ENCODE assay signal across 14 cellular contexts in genomic region chr17:38844261-38844757, GRCh38. TPM values are rescaled to one million over a fixed set of nuclear protein-coding genes. Genes with fewer than 3 reads are reported as not detected.
A peak's percentile ranks its signal among the peaks of the same experiment; 100 is the strongest.
DNase-seq lines count a peak whose midpoint lies in the region; ATAC-seq and TF ChIP-seq lines count a peak whose summit lies in the region.
"Had no signal": no experiment of that assay in that cellular context is flagged by ENCODE, and none has a peak within 500 bp of the region (broad histone marks: within the 10 kb centered on the region; RNA-seq: fewer than 3 reads in every experiment).

No MANE protein-coding gene starts in this region.

- intact Hi-C loops in stomach (cut with DNase I; ENCODE audit: low total_unique reads) = no loop called here

- TF ChIP-seq CTCF in stomach (IDR thresholded peaks at IDR 0.05) = no peak

- peaks cover 0 to 7% (median 3%) of the 10 kb centered on the region in 4 donors for H3K4me1 ChIP-seq in stomach

- H3K27me3 Mint-ChIP-seq in activated T-cell treated with anti-CD3 and anti-CD28 coated beads, Interleukin-2, amount 50 U/mL, for 24 hours = no peaks in the 10 kb centered on the region
- H3K27me3 Mint-ChIP-seq: memory B cell had no signal

- TF ChIP-seq EP300 in stomach (IDR thresholded peaks at IDR 0.05) = no peak

- 56 to 76% (median 74%) methylated on average over 13 of the region's 13 CpGs for WGBS in stomach, 5 donors

- no peak for TF ChIP-seq POLR2A in stomach (IDR thresholded peaks at IDR 0.05)

- ATAC-seq in esophagus mucosa = peak; percentile 53
- ATAC-seq: stimulated activated naive CD8-positive, alpha-beta T cell treated with anti-CD3 and anti-CD28 coated beads, Interleukin-15, Interleukin-2, amounts not matched to agents 100 U/mL and 50 U/mL, for 24 hours had no signal

- H3K36me3 Mint-ChIP-seq in activated T-cell treated with anti-CD3 and anti-CD28 coated beads, Interleukin-2, amount 50 U/mL, for 24 hours (ENCODE audit: low read depth) = peaks cover 27% of the 10 kb centered on the region

- no peak for DNase-seq in activated T-cell treated with anti-CD3 and anti-CD28 coated beads, Interleukin-2, amount 50 U/mL, for 24 hours
- DNase-seq in activated T-cell treated with anti-CD3 and anti-CD28 coated beads for 4 hours = no peak
- peak; percentile 27 for DNase-seq in NCI-H774 (lab: John Stamatoyannopoulos, UW)
- peak; percentile 35 for DNase-seq in stomach
- DNase-seq in AG08396 (ENCODE audit: low spot score) = no peak
- DNase-seq in NK-92 treated with Interleukin-12 subunit alpha and Interleukin-12 subunit beta, amount 100 ng/mL, for 24 hours (lab: John Stamatoyannopoulos, UW) = no peak
- no peak for DNase-seq in KG1 (lab: John Stamatoyannopoulos, UW)
- DNase-seq: brain microvascular endothelial cell; KBM-7; NCI-H526; stimulated activated CD4-positive, alpha-beta T cell treated with anti-CD3 and anti-CD28 coated beads, Interleukin-2, amount 100 ng/mL, for 48 hours; stimulated activated naive CD8-positive, alpha-beta T cell treated with anti-CD3 and anti-CD28 coated beads, Interleukin-15, Interleukin-2, amounts not matched to agents 100 U/mL and 50 U/mL, for 24 hours had no signal

- no peak overlapping the region for H3K4me3 Mint-ChIP-seq in activated T-cell treated with anti-CD3 and anti-CD28 coated beads, Interleukin-2, amount 50 U/mL, for 24 hours
- H3K4me3 Mint-ChIP-seq: memory B cell had no signal

- no peak overlapping the region for H3K4me3 ChIP-seq in stomach

- peak overlapping the region in 1 of 5 donors; percentile 41 for H3K27ac ChIP-seq in stomach
- H3K27ac ChIP-seq: brain microvascular endothelial cell had no signal

- H3K4me1 Mint-ChIP-seq in activated T-cell treated with anti-CD3 and anti-CD28 coated beads, Interleukin-2, amount 50 U/mL, for 24 hours (ENCODE audit: low read depth) = peaks cover 11% of the 10 kb centered on the region
- H3K4me1 Mint-ChIP-seq: memory B cell had no signal

- H3K9me3 Mint-ChIP-seq in activated T-cell treated with anti-CD3 and anti-CD28 coated beads, Interleukin-2, amount 50 U/mL, for 24 hours = no peaks in the 10 kb centered on the region
- H3K9me3 Mint-ChIP-seq: memory B cell had no signal

- peaks cover 20 to 30% (median 29%) of the 10 kb centered on the region in 4 donors for H3K36me3 ChIP-seq in stomach

- no peaks in the 10 kb centered on the region for H3K9me3 ChIP-seq in stomach

- H3K27me3 ChIP-seq in stomach = no peaks in the 10 kb centered on the region
- H3K27me3 ChIP-seq: brain microvascular endothelial cell had no signal

- H3K27ac Mint-ChIP-seq in activated T-cell treated with anti-CD3 and anti-CD28 coated beads, Interleukin-2, amount 50 U/mL, for 24 hours = peak overlapping the region; percentile 55
- H3K27ac Mint-ChIP-seq: memory B cell had no signal

RNA-seq across cellular contexts. Expression of gene RPL23, which starts 9.2 kb away (rescaled TPM):
- 1,222 TPM for total RNA-seq in esophagus mucosa
- 1,000 to 10,000 TPM in 1 of 5 donors, 100 to 1,000 TPM in 3, 10 to 100 TPM in 1; 89.8 to 1,949 (median 982) TPM for total RNA-seq in stomach
- polyA plus RNA-seq in stomach = 1,000 to 10,000 TPM; 3,318 to 3,359 (median 3,354) TPM

RNA-seq across cellular contexts. Expression of gene CWC25, which starts 19.2 kb away (rescaled TPM):
- total RNA-seq in esophagus mucosa (10.9 TPM), stomach (100 to 1,000 TPM in 1 of 5 donors, 10 to 100 TPM in 4; 19.6 to 146 (median 48.7) TPM)
- 10 to 100 TPM in 2 of 3 donors, 1 to 10 TPM in 1; 5.9 to 38.8 (median 17.1) TPM for polyA plus RNA-seq in stomach

RNA-seq across cellular contexts. Expression of gene LASP1, which starts 25.5 kb away (rescaled TPM):
- total RNA-seq in esophagus mucosa (50.0 TPM), stomach (100 to 1,000 TPM in 3 of 5 donors, 10 to 100 TPM in 2; 93.0 to 183 (median 107) TPM)
- polyA plus RNA-seq in stomach = 100 to 1,000 TPM in 1 of 3 donors, 10 to 100 TPM in 2; 33.7 to 119 (median 94.3) TPM

RNA-seq across cellular contexts. Expression of gene PIP4K2B, which starts 45.0 kb away (rescaled TPM):
- total RNA-seq in esophagus mucosa (15.1 TPM), stomach (10 to 100 TPM; 23.1 to 99.2 (median 24.3) TPM)
- 10 to 100 TPM in 2 of 3 donors, 1 to 10 TPM in 1; 9.9 to 13.6 (median 11.8) TPM for polyA plus RNA-seq in stomach

Comparison
In these comparisons a context has a peak if more than half of its experiments do, and no peak if none do; other contexts are left out.
1. DNase-seq: peak in NCI-H774 (single experiment) and stomach (single experiment); none in activated T-cell treated with anti-CD3 and anti-CD28 coated beads, Interleukin-2, amount 50 U/mL, for 24 hours (single experiment), activated T-cell treated with anti-CD3 and anti-CD28 coated beads for 4 hours (single experiment), AG08396 (single experiment), NK-92 treated with Interleukin-12 subunit alpha and Interleukin-12 subunit beta, amount 100 ng/mL, for 24 hours (single experiment) and KG1 (single experiment).